In genomic region chr1:27342778-27343638, GRCh38 we compare ENCODE assay signal across 1 cellular context.
TF ChIP-seq lines count a peak whose summit lies in the region.

No MANE protein-coding gene starts in this region.

TF ChIP-seq in HepG2, 621 proteins besides CTCF, POLR2A, EP300 and RAD21 (continued from another document and continues in another):
- TF ChIP-seq ZNF513 (CRISPR knock-in tag; conservative IDR thresholded peaks at IDR 0.05) (no peak), SKI (IDR thresholded peaks at IDR 0.05; ENCODE audit: partially characterized antibody) (peak; percentile 6), ZNF180 (CRISPR knock-in tag; IDR thresholded peaks at IDR 0.05; ENCODE audit: borderline replicate concordance, low read depth) (no peak), REPIN1 (CRISPR knock-in tag; IDR thresholded peaks at IDR 0.05; ENCODE audit: borderline replicate concordance, low read depth) (peak; percentile 61; the same call in 1 of the 2 replicates), ZSCAN21 (CRISPR knock-in tag; IDR thresholded peaks at IDR 0.05; ENCODE audit: borderline replicate concordance) (peak; percentile 86), SRY (CRISPR knock-in tag; IDR thresholded peaks at IDR 0.05) (no peak; the same call in 1 of the 2 replicates), MEIS1 (CRISPR knock-in tag; IDR thresholded peaks at IDR 0.05; ENCODE audit: borderline replicate concordance) (0 out of 2 replicates have a peak, but pooled peaks have one; percentile 26), ZNF639 (CRISPR knock-in tag; conservative IDR thresholded peaks at IDR 0.05) (no peak), SATB2 (CRISPR knock-in tag; IDR thresholded peaks at IDR 0.05) (no peak), GATAD1 (CRISPR knock-in tag; IDR thresholded peaks at IDR 0.05) (0 out of 2 replicates have a peak, but pooled peaks have one; percentile 24), TP53 (CRISPR knock-in tag; conservative IDR thresholded peaks at IDR 0.05) (0 out of 2 replicates have a peak, but pooled peaks have one; percentile 55), ZNF792 (CRISPR knock-in tag; IDR thresholded peaks at IDR 0.05) (no peak), PTBP1 (IDR thresholded peaks at IDR 0.05; ENCODE audit: low read depth, low read length, poor library complexity, severe bottlenecking) (peak; percentile 51), ZKSCAN8 (CRISPR knock-in tag; IDR thresholded peaks at IDR 0.05; ENCODE audit: borderline replicate concordance) (no peak), STAG1 (CRISPR knock-in tag; IDR thresholded peaks at IDR 0.05) (no peak), HDAC6 (IDR thresholded peaks at IDR 0.05; ENCODE audit: low read depth, low read length) (no peak), ZNF354B (CRISPR knock-in tag; IDR thresholded peaks at IDR 0.05) (no peak), MED1 (CRISPR knock-in tag; IDR thresholded peaks at IDR 0.05) (no peak), ZNF138 (CRISPR knock-in tag; IDR thresholded peaks at IDR 0.05; ENCODE audit: low read depth) (peak; percentile 25; the same call in 1 of the 2 replicates), ZNF549 (CRISPR knock-in tag; IDR thresholded peaks at IDR 0.05) (no peak), MXI1 (IDR thresholded peaks at IDR 0.05; ENCODE audit: borderline replicate concordance, low read depth, low read length) (no peak), ZNF605 (CRISPR knock-in tag; IDR thresholded peaks at IDR 0.05) (peak; percentile 49; the same call in 1 of the 2 replicates), FOXA1 (IDR thresholded peaks at IDR 0.05) (no peak), FOXA1 (CRISPR knock-in tag; IDR thresholded peaks at IDR 0.05) (no peak; the same call in 1 of the 2 replicates), ESRRA (CRISPR knock-in tag; IDR thresholded peaks at IDR 0.05; ENCODE audit: low read depth) (no peak), ZC3H4 (CRISPR knock-in tag; IDR thresholded peaks at IDR 0.05; ENCODE audit: borderline replicate concordance) (no peak), KDM2A (CRISPR knock-in tag; IDR thresholded peaks at IDR 0.05; ENCODE audit: borderline replicate concordance, low read depth) (peak; percentile 60), ELF3 (CRISPR knock-in tag; IDR thresholded peaks at IDR 0.05) (no peak), ZKSCAN5 (CRISPR knock-in tag; IDR thresholded peaks at IDR 0.05) (0 out of 2 replicates have a peak, but pooled peaks have one; percentile 13), ZBTB8A (CRISPR knock-in tag; IDR thresholded peaks at IDR 0.05; ENCODE audit: borderline replicate concordance, low read depth) (no peak), RFX5 (IDR thresholded peaks at IDR 0.05; ENCODE audit: low read depth, low read length) (no peak), NFKBIZ (CRISPR knock-in tag; IDR thresholded peaks at IDR 0.05) (no peak), ZNF350 (CRISPR knock-in tag; IDR thresholded peaks at IDR 0.05; ENCODE audit: borderline replicate concordance, low read depth) (no peak), HNRNPLL (IDR thresholded peaks at IDR 0.05; ENCODE audit: low read depth, low read length, poor library complexity, severe bottlenecking) (peak; percentile 57), ETV5 (CRISPR knock-in tag; IDR thresholded peaks at IDR 0.05; ENCODE audit: borderline replicate concordance) (peak; percentile 37), GABPB1 (CRISPR knock-in tag; IDR thresholded peaks at IDR 0.05) (peak; percentile 56; the same call in 1 of the 2 replicates), ZFAT (CRISPR knock-in tag; conservative IDR thresholded peaks at IDR 0.05) (no peak), ZNF749 (CRISPR knock-in tag; IDR thresholded peaks at IDR 0.05; ENCODE audit: borderline replicate concordance) (peak; percentile 67; the same call in 1 of the 2 replicates), ZNF33A (CRISPR knock-in tag; IDR thresholded peaks at IDR 0.05; ENCODE audit: borderline replicate concordance) (no peak), JDP2 (CRISPR knock-in tag; IDR thresholded peaks at IDR 0.05; ENCODE audit: borderline replicate concordance) (no peak), SIN3A (IDR thresholded peaks at IDR 0.05; ENCODE audit: borderline replicate concordance, low read depth, low read length) (peak; percentile 35; the same call in 1 of the 2 replicates), SNAPC4 (CRISPR knock-in tag; IDR thresholded peaks at IDR 0.05) (no peak), ZNF17 (CRISPR knock-in tag; IDR thresholded peaks at IDR 0.05) (no peak), PBX3 (CRISPR knock-in tag; IDR thresholded peaks at IDR 0.05; ENCODE audit: borderline replicate concordance) (no peak)
- TF ChIP-seq, protein P1, sequence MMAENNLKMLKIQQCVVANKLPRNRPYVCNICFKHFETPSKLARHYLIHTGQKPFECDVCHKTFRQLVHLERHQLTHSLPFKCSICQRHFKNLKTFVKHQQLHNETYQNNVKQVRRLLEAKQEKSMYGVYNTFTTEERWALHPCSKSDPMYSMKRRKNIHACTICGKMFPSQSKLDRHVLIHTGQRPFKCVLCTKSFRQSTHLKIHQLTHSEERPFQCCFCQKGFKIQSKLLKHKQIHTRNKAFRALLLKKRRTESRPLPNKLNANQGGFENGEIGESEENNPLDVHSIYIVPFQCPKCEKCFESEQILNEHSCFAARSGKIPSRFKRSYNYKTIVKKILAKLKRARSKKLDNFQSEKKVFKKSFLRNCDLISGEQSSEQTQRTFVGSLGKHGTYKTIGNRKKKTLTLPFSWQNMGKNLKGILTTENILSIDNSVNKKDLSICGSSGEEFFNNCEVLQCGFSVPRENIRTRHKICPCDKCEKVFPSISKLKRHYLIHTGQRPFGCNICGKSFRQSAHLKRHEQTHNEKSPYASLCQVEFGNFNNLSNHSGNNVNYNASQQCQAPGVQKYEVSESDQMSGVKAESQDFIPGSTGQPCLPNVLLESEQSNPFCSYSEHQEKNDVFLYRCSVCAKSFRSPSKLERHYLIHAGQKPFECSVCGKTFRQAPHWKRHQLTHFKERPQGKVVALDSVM (CRISPR knock-in tag; IDR thresholded peaks at IDR 0.05) = no peak
- TF ChIP-seq, protein P2, sequence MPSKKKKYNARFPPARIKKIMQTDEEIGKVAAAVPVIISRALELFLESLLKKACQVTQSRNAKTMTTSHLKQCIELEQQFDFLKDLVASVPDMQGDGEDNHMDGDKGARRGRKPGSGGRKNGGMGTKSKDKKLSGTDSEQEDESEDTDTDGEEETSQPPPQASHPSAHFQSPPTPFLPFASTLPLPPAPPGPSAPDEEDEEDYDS (CRISPR knock-in tag; IDR thresholded peaks at IDR 0.05) = peak; percentile 48; the same call in 1 of the 2 replicates
- TF ChIP-seq, protein P3, sequence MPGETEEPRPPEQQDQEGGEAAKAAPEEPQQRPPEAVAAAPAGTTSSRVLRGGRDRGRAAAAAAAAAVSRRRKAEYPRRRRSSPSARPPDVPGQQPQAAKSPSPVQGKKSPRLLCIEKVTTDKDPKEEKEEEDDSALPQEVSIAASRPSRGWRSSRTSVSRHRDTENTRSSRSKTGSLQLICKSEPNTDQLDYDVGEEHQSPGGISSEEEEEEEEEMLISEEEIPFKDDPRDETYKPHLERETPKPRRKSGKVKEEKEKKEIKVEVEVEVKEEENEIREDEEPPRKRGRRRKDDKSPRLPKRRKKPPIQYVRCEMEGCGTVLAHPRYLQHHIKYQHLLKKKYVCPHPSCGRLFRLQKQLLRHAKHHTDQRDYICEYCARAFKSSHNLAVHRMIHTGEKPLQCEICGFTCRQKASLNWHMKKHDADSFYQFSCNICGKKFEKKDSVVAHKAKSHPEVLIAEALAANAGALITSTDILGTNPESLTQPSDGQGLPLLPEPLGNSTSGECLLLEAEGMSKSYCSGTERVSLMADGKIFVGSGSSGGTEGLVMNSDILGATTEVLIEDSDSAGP (CRISPR knock-in tag; IDR thresholded peaks at IDR 0.05; ENCODE audit: borderline replicate concordance) = peak; percentile 51; the same call in 1 of the 2 replicates
- TF ChIP-seq, protein P4, sequence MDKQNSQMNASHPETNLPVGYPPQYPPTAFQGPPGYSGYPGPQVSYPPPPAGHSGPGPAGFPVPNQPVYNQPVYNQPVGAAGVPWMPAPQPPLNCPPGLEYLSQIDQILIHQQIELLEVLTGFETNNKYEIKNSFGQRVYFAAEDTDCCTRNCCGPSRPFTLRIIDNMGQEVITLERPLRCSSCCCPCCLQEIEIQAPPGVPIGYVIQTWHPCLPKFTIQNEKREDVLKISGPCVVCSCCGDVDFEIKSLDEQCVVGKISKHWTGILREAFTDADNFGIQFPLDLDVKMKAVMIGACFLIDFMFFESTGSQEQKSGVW (CRISPR knock-in tag; IDR thresholded peaks at IDR 0.05; ENCODE audit: borderline replicate concordance) = no peak
- TF ChIP-seq, protein P5, sequence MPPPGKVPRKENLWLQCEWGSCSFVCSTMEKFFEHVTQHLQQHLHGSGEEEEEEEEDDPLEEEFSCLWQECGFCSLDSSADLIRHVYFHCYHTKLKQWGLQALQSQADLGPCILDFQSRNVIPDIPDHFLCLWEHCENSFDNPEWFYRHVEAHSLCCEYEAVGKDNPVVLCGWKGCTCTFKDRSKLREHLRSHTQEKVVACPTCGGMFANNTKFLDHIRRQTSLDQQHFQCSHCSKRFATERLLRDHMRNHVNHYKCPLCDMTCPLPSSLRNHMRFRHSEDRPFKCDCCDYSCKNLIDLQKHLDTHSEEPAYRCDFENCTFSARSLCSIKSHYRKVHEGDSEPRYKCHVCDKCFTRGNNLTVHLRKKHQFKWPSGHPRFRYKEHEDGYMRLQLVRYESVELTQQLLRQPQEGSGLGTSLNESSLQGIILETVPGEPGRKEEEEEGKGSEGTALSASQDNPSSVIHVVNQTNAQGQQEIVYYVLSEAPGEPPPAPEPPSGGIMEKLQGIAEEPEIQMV (CRISPR knock-in tag; IDR thresholded peaks at IDR 0.05; ENCODE audit: low read depth) = no peak
- TF ChIP-seq, protein P6, sequence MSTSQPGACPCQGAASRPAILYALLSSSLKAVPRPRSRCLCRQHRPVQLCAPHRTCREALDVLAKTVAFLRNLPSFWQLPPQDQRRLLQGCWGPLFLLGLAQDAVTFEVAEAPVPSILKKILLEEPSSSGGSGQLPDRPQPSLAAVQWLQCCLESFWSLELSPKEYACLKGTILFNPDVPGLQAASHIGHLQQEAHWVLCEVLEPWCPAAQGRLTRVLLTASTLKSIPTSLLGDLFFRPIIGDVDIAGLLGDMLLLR (CRISPR knock-in tag; IDR thresholded peaks at IDR 0.05) = no peak
